ENCODE assay signal across 8 cellular contexts in the genomic region with DNA sequence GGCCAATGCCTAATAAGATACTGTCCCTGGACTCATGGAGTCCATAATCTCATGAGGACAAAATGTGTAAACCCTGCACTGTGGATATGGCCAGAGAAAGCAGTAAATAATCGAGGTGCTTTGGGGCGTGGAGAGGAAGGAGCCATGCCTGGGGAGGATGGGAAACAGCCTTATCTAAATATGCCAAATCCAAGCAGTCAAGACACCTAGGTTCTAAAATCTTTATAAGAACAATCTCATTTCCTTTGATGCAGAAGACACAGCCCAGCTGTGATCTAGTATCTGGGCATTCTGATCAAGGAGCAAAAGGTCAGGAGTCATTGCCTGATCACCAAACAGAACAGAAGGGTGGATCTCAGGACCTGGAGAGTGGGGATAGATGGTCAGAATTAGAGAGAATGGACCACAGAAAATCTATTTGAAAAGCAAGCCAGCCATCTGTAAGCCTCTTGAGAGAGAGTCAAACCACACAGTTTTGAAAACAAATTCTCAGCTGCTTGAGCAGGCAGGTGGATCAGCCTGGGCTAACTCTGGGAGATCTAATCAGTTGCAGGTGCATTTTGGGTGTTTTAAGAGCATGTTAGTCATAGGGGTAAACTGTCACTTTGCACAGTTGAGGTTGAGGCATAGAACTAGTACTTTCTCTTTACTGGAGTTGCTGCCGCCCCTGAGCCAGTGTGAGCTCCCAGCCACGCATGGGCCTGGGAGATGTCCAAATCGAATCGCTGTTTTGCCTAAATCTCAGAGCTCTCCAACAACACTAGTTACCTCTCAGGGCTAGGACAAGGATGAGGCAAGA.
DNase-seq lines count a peak whose midpoint lies in the region; ATAC-seq, FAIRE-seq and TF ChIP-seq lines count a peak whose summit lies in the region.

No MANE protein-coding gene starts in this region.

- peak; percentile 76 for ATAC-seq in HG02610 (IDR thresholded peaks at IDR 0.05; ENCODE audit: unreplicated experiment)

- H3K4me3 ChIP-seq in small intestine (ENCODE audit: low read depth in 1 of 2, low read length in 2 of 2) (no peak overlapping the region), prostate gland (no peak overlapping the region), HAP-1 (no peak overlapping the region)

- H3K27ac ChIP-seq in small intestine (ENCODE audit: low read depth in 1 of 2, low read length in 1 of 2) (peak overlapping the region in 1 of 2 donors; percentile 18), prostate gland (no peak overlapping the region)

- H3K4me1 ChIP-seq in small intestine (ENCODE audit: control insufficient read depth in 2 of 2, insufficient read depth in 1 of 2, low read depth in 1 of 2, low read length in 1 of 2) (peaks cover 0 to 4% of the 10 kb centered on the region in 2 donors), prostate gland (replicated peaks) (peaks cover 5% of the 10 kb centered on the region), HAP-1 (no peaks in the 10 kb centered on the region)

- DNase-seq in activated T-cell treated with anti-CD3 and anti-CD28 coated beads for 4 hours = peak; percentile 3
- DNase-seq in activated T-cell treated with anti-CD3 and anti-CD28 coated beads, Interleukin-2, amount 50 U/mL, for 1 hour = no peak
- DNase-seq in NAMALWA (ENCODE audit: low spot score) = peak; percentile 66
- peak; percentile 11 for DNase-seq in small intestine
- no peak for DNase-seq in prostate gland (ENCODE audit: low spot score)
- DNase-seq in HAP-1 (ENCODE audit: low spot score in 2 of 2) = no peak
- DNase-seq in inferior parietal cortex (ENCODE audit: extremely low spot score) = no peak

- WGBS in small intestine, 3 donors = 59 to 68% (median 63%) methylated on average over 6 of the region's 6 CpGs
- WGBS in prostate gland = 87% methylated on average over 6 of the region's 6 CpGs

- FAIRE-seq in small intestine (lab: Jason Lieb, UNC) = no peak

- TF ChIP-seq CTCF in prostate gland (IDR thresholded peaks at IDR 0.05) = no peak

- no peak for TF ChIP-seq POLR2A in prostate gland (IDR thresholded peaks at IDR 0.05)

- H3K36me3 ChIP-seq in small intestine (ENCODE audit: control insufficient read depth in 2 of 2, insufficient read depth in 2 of 2, low read length in 2 of 2) (no peaks in the 10 kb centered on the region), prostate gland (no peaks in the 10 kb centered on the region), HAP-1 (replicated peaks) (no peaks in the 10 kb centered on the region)

- H3K9me3 ChIP-seq in small intestine (ENCODE audit: control insufficient read depth, low read depth) (no peaks in the 10 kb centered on the region), prostate gland (no peaks in the 10 kb centered on the region), HAP-1 (no peaks in the 10 kb centered on the region; the same call in 1 of the 2 replicates)

- H3K27me3 ChIP-seq in small intestine (ENCODE audit: control insufficient read depth in 2 of 2, insufficient read depth in 2 of 2, low read length in 2 of 2) = no peaks in the 10 kb centered on the region
- no peaks in the 10 kb centered on the region for H3K27me3 ChIP-seq in prostate gland (replicated peaks; ENCODE audit: insufficient read depth)
- H3K27me3 ChIP-seq in HAP-1 (ENCODE audit: low read depth) = peaks cover 17% of the 10 kb centered on the region

- in situ Hi-C loops in HAP-1 (cut with MboI; ENCODE audit: low sequenced_read_pairs) = no loop called here

- intact Hi-C loops in prostate gland (cut with DNase I) = no loop called here

Comparison
In these comparisons a context has a peak if more than half of its experiments do, and no peak if none do; other contexts are left out.
1. DNase-seq: peak in activated T-cell treated with anti-CD3 and anti-CD28 coated beads for 4 hours (single experiment), NAMALWA (single experiment) and small intestine (single experiment); none in activated T-cell treated with anti-CD3 and anti-CD28 coated beads, Interleukin-2, amount 50 U/mL, for 1 hour (single experiment), prostate gland (single experiment), HAP-1 (0 of 2) and inferior parietal cortex (single experiment).